ENCODE assay signal across 2 cellular contexts in genomic region chr2:64296150-64296500, GRCh38.
TF ChIP-seq lines count a peak whose summit lies in the region.

No MANE protein-coding gene starts in this region.

TF ChIP-seq in SK-N-SH treated with all-trans-retinoic acid at 6 μM for 48 hours, 23 proteins besides CTCF, POLR2A, EP300 and RAD21 (continued from another document):
- no peak for TF ChIP-seq POU6F1 (CRISPR knock-in tag; IDR thresholded peaks at IDR 0.05; ENCODE audit: borderline replicate concordance, low read depth)
- no peak for TF ChIP-seq RARB (CRISPR knock-in tag; IDR thresholded peaks at IDR 0.05)
- TF ChIP-seq, protein P1, sequence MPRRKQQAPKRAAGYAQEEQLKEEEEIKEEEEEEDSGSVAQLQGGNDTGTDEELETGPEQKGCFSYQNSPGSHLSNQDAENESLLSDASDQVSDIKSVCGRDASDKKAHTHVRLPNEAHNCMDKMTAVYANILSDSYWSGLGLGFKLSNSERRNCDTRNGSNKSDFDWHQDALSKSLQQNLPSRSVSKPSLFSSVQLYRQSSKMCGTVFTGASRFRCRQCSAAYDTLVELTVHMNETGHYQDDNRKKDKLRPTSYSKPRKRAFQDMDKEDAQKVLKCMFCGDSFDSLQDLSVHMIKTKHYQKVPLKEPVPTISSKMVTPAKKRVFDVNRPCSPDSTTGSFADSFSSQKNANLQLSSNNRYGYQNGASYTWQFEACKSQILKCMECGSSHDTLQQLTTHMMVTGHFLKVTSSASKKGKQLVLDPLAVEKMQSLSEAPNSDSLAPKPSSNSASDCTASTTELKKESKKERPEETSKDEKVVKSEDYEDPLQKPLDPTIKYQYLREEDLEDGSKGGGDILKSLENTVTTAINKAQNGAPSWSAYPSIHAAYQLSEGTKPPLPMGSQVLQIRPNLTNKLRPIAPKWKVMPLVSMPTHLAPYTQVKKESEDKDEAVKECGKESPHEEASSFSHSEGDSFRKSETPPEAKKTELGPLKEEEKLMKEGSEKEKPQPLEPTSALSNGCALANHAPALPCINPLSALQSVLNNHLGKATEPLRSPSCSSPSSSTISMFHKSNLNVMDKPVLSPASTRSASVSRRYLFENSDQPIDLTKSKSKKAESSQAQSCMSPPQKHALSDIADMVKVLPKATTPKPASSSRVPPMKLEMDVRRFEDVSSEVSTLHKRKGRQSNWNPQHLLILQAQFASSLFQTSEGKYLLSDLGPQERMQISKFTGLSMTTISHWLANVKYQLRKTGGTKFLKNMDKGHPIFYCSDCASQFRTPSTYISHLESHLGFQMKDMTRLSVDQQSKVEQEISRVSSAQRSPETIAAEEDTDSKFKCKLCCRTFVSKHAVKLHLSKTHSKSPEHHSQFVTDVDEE (CRISPR knock-in tag; IDR thresholded peaks at IDR 0.05), result no peak
- no peak for TF ChIP-seq TCF4 (CRISPR knock-in tag; IDR thresholded peaks at IDR 0.05; ENCODE audit: borderline replicate concordance)
- no peak for TF ChIP-seq TOX (CRISPR knock-in tag; IDR thresholded peaks at IDR 0.05; ENCODE audit: borderline replicate concordance)
- no peak for TF ChIP-seq ZNF8 (CRISPR knock-in tag; IDR thresholded peaks at IDR 0.05)
- TF ChIP-seq ARNTL (CRISPR knock-in tag; IDR thresholded peaks at IDR 0.05; ENCODE audit: borderline replicate concordance, low read depth), result no peak
- TF ChIP-seq ZC3H10 (CRISPR knock-in tag; IDR thresholded peaks at IDR 0.05), result no peak
- TF ChIP-seq CSRNP3 (CRISPR knock-in tag; IDR thresholded peaks at IDR 0.05), result no peak
- no peak for TF ChIP-seq ZFP30 (CRISPR knock-in tag; IDR thresholded peaks at IDR 0.05)
- TF ChIP-seq GLIS3 (CRISPR knock-in tag; IDR thresholded peaks at IDR 0.05), result no peak
- no peak for TF ChIP-seq ISL1 (CRISPR knock-in tag; IDR thresholded peaks at IDR 0.05)
- no peak for TF ChIP-seq OSR1 (CRISPR knock-in tag; IDR thresholded peaks at IDR 0.05)
- no peak for TF ChIP-seq ESRRG (CRISPR knock-in tag; IDR thresholded peaks at IDR 0.05)
- no peak for TF ChIP-seq PPARA (CRISPR knock-in tag; IDR thresholded peaks at IDR 0.05; ENCODE audit: borderline replicate concordance)
- TF ChIP-seq ZFP3 (CRISPR knock-in tag; IDR thresholded peaks at IDR 0.05), result no peak
- TF ChIP-seq ZNF565 (CRISPR knock-in tag; conservative IDR thresholded peaks at IDR 0.05; ENCODE audit: low read depth), result no peak

TF ChIP-seq in K562, 482 proteins besides CTCF, POLR2A, EP300 and RAD21:
- TF ChIP-seq MGA (IDR thresholded peaks at IDR 0.05) (peak; percentile 71), EGR1 (conservative IDR thresholded peaks at IDR 0.05) (peak; percentile 34; the same call in 1 of the 2 replicates), E2F6 (IDR thresholded peaks at IDR 0.05; ENCODE audit: borderline replicate concordance in 1 of 2, extremely low read depth in 1 of 2, insufficient read depth in 1 of 2, insufficient read length in 1 of 2, low read depth in 1 of 2, low read length in 1 of 2, poor library complexity in 1 of 2, severe bottlenecking in 1 of 2) (peak; percentile 45 to 85), NFXL1 (CRISPR knock-in tag; IDR thresholded peaks at IDR 0.05) (no peak)
- TF ChIP-seq, protein P2, sequence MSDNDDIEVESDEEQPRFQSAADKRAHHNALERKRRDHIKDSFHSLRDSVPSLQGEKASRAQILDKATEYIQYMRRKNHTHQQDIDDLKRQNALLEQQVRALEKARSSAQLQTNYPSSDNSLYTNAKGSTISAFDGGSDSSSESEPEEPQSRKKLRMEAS (CRISPR knock-in tag; IDR thresholded peaks at IDR 0.05), result peak; percentile 81
